In genomic region chr10:79072041-79072441, GRCh38 we compare ENCODE assay signal across 8 cellular contexts. TPM values are rescaled to one million over a fixed set of nuclear protein-coding genes. Genes with fewer than 3 reads are reported as not detected.
DNase-seq lines count a peak whose midpoint lies in the region; ATAC-seq and TF ChIP-seq lines count a peak whose summit lies in the region.

No MANE protein-coding gene starts in this region.

- H3K4me1 ChIP-seq in colonic mucosa (peaks cover 37% of the 10 kb centered on the region), mucosa of stomach (ENCODE audit: control insufficient read depth, insufficient read depth, low read length) (peaks cover 63% of the 10 kb centered on the region), transverse colon (peaks cover 51 to 76% (median 65%) of the 10 kb centered on the region in 4 donors)

- ATAC-seq in GM18502 (IDR thresholded peaks at IDR 0.05; ENCODE audit: poor library complexity, unreplicated experiment) = no peak

- peak overlapping the region; percentile 32 for H3K4me3 Mint-ChIP-seq in T-helper 2 cell treated with Interferon-gamma antibody and Interleukin-4, amounts not matched to agents 5 μg/mL and 100 μg/mL, for 36 hours

- WGBS in transverse colon (ENCODE audit: low coverage in 1 of 2), 2 donors = 54% methylated on average over 8 of the region's 8 CpGs; no CpG with 5 or more reads in 1 of the 2 donors

- H3K9me3 ChIP-seq in colonic mucosa = no peaks in the 10 kb centered on the region
- no peaks in the 10 kb centered on the region for H3K9me3 ChIP-seq in mucosa of stomach (ENCODE audit: control insufficient read depth, low read length)
- no peaks in the 10 kb centered on the region for H3K9me3 ChIP-seq in transverse colon

- H3K9me3 Mint-ChIP-seq in T-helper 2 cell treated with Interferon-gamma antibody and Interleukin-4, amounts not matched to agents 5 μg/mL and 100 μg/mL, for 36 hours = no peaks in the 10 kb centered on the region

- in situ Hi-C loops in transverse colon (cut with MboI; ENCODE audit: low pct_ligation_motif_present in 1 of 4, low pct_unique_long_range_greater_than_20kb in 1 of 4, low sequenced_read_pairs in 3 of 4) = loop anchor here in 1 of 4 donors (10.0 kb wide), 1 partner anchor 123 kb away; no protein-coding TSS in a partner anchor

- TF ChIP-seq POLR2A in transverse colon (IDR thresholded peaks at IDR 0.05) = no peak

- H3K4me3 ChIP-seq in colonic mucosa = no peak overlapping the region
- H3K4me3 ChIP-seq in mucosa of stomach (ENCODE audit: low read length) = no peak overlapping the region
- peak overlapping the region in 3 of 4 donors; percentile 64 to 97 (median 89) for H3K4me3 ChIP-seq in transverse colon

- H3K36me3 ChIP-seq in colonic mucosa = no peaks in the 10 kb centered on the region
- H3K36me3 ChIP-seq in mucosa of stomach (ENCODE audit: control insufficient read depth, insufficient read depth, low read length) = no peaks in the 10 kb centered on the region
- no peaks in the 10 kb centered on the region for H3K36me3 ChIP-seq in transverse colon

- H3K27me3 ChIP-seq in colonic mucosa (no peaks in the 10 kb centered on the region), mucosa of stomach (ENCODE audit: control insufficient read depth, insufficient read depth, low read length) (no peaks in the 10 kb centered on the region), transverse colon (no peaks in the 10 kb centered on the region)

- DNase-seq in T-helper 2 cell treated with Interferon-gamma antibody and Interleukin-4, amounts not matched to agents 5 μg/mL and 100 μg/mL, for 36 hours (ENCODE audit: low spot score) = no peak
- DNase-seq in T-helper 2 cell (no peak), colonic mucosa (no peak), transverse colon (no peak), SW480 (ENCODE audit: low spot score) (no peak), NCI-H1436 (lab: John Stamatoyannopoulos, UW) (no peak)

- intact Hi-C loops in colonic mucosa (cut with DNase I) = loop anchor here (5.0 kb wide), 1 partner anchor 125 kb away; no protein-coding TSS in a partner anchor
- intact Hi-C loops in transverse colon (cut with DNase I; ENCODE audit: low total_unique reads) = loop anchor here (1.0 to 10.0 kb wide), 3 partner anchors 40 to 857 kb away; no protein-coding TSS in a partner anchor

- TF ChIP-seq EP300 in transverse colon (IDR thresholded peaks at IDR 0.05; ENCODE audit: low read depth) = no peak

- H3K27me3 Mint-ChIP-seq in T-helper 2 cell treated with Interferon-gamma antibody and Interleukin-4, amounts not matched to agents 5 μg/mL and 100 μg/mL, for 36 hours (ENCODE audit: low read depth) = peaks cover 27% of the 10 kb centered on the region

- peaks cover 15% of the 10 kb centered on the region for H3K4me1 Mint-ChIP-seq in T-helper 2 cell treated with Interferon-gamma antibody and Interleukin-4, amounts not matched to agents 5 μg/mL and 100 μg/mL, for 36 hours (ENCODE audit: low read depth)

- H3K27ac ChIP-seq in colonic mucosa (peak overlapping the region; percentile 99), transverse colon (peak overlapping the region; percentile 96 to 99 (median 98))

- H3K27ac Mint-ChIP-seq in T-helper 2 cell treated with Interferon-gamma antibody and Interleukin-4, amounts not matched to agents 5 μg/mL and 100 μg/mL, for 36 hours = no peak overlapping the region

- no peaks in the 10 kb centered on the region for H3K36me3 Mint-ChIP-seq in T-helper 2 cell treated with Interferon-gamma antibody and Interleukin-4, amounts not matched to agents 5 μg/mL and 100 μg/mL, for 36 hours (ENCODE audit: low read depth)

- TF ChIP-seq CTCF in colonic mucosa (IDR thresholded peaks at IDR 0.05) (no peak), transverse colon (IDR thresholded peaks at IDR 0.05) (no peak)

- peak overlapping the region; percentile 95 to 99 for H3K9ac ChIP-seq in colonic mucosa (ENCODE audit: low read depth in 2 of 2, low read length in 2 of 2)
- peak overlapping the region; percentile 87 for H3K9ac ChIP-seq in mucosa of stomach (ENCODE audit: low read length)

RNA-seq across cellular contexts. Expression of gene ZMIZ1, which starts 3.3 kb away (rescaled TPM):
- total RNA-seq in colonic mucosa (10 to 100 TPM; 51.0 to 54.0 TPM), transverse colon (100 to 1,000 TPM in 1 of 4 donors, 10 to 100 TPM in 3; 32.0 to 108 (median 63.0) TPM)

Comparison
In these comparisons a context has a peak if more than half of its experiments do, and no peak if none do; other contexts are left out.
1. H3K4me3 ChIP-seq: peak in transverse colon (3 of 4); none in colonic mucosa (single experiment) and mucosa of stomach (single experiment).